In the genomic region with DNA sequence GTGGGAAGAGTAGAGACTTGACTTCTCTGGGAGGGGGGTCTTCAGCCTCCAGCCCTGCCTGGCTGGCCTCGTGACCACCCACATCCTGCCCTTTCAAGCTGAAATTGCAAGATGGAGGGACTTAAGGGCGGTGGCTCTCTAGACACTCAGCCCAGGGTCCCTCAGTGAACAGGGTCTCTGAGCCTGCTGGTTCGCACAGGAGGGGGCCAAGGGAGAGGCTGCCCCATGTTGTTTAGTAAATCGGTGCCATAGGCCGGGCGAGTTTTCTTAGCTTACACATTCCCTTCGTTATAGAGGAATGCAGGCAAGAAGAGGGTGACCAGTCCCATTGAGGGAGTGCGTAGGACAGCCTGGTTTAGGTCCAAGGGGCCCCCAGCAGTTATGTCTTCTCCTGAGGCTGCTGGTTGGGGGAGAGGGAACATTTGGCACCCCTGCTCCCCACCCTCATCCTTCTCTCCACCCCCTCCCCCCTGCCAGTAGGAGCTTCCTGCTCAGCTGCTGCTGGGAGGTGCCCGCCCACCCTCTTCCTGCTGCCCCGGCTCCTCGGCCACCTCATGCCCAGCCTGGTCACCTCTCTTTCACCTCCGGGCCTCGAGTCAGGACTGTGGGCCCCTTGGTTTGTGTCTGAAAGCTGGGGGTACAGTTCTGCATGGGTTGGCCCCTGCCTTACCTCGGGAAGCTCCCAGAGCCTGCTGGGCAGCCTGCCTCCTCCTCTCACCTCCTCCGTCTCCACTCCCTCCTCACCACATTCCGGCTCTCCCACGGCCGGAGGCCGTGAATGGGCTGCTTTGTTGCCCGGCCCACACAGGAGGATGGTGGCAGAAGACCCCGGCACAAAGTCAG, we compare ENCODE assay signal across 8 cellular contexts. TPM values are rescaled to one million over a fixed set of nuclear protein-coding genes. Genes with fewer than 3 reads are reported as not detected.
DNase-seq lines count a peak whose midpoint lies in the region; ATAC-seq, FAIRE-seq and TF ChIP-seq lines count a peak whose summit lies in the region.

No MANE protein-coding gene starts in this region.

- FAIRE-seq in A549 (lab: Jason Lieb, UNC) = no peak

- TF ChIP-seq POLR2A in A549 (IDR thresholded peaks at IDR 0.05; ENCODE audit: low read length) = no peak

- H3K27ac ChIP-seq in A549 (peak overlapping the region in 1 of 2 experiments; percentile 55; a peak in 3 of 6 replicates), HUES48 (ENCODE audit: low read depth, low read length) (peak overlapping the region; percentile 11), mesodermal cell (ENCODE audit: low read depth, low read length, severe bottlenecking) (peak overlapping the region; percentile 81)

- peaks cover 51% of the 10 kb centered on the region for H3K4me1 ChIP-seq in A549
- 0 out of 2 replicates have a peak, but pooled peaks cover 6% of the 10 kb centered on the region for H3K4me1 ChIP-seq in HUES48 (ENCODE audit: control insufficient read depth, insufficient read depth, low read length)
- H3K4me1 ChIP-seq in mesodermal cell (ENCODE audit: control insufficient read depth, insufficient read depth, low read length, poor library complexity, severe bottlenecking) = peaks cover 45% of the 10 kb centered on the region

- no peak for TF ChIP-seq RAD21 in A549 (conservative IDR thresholded peaks at IDR 0.05 in 1 of 2, IDR thresholded peaks at IDR 0.05 in 1 of 2)

- POLR2A ChIA-PET in A549 (lab: Yijun Ruan, JAX) = interaction anchor here (0.6 to 1.7 kb wide), 3 partner anchors 32 to 39 kb away, joined by 3 to 5 read pairs (median 5); partner anchors contain the start of gene NEAT1

- peak overlapping the region; percentile 79; the same call in 1 of the 3 replicates for H3K4me2 ChIP-seq in A549

- WGBS in A549 (ENCODE audit: missing lambda C conversion rate) = 81% methylated on average over 21 of the region's 21 CpGs
- 67 to 68% methylated on average over 10 of the region's 21 CpGs for WGBS in mesodermal cell (ENCODE audit: insufficient coverage in 2 of 2), 2 experiments

- TF ChIP-seq CTCF in A549 (IDR thresholded peaks at IDR 0.05) (no peak), cardiac fibroblast (IDR thresholded peaks at IDR 0.05; ENCODE audit: low read depth, low read length) (no peak)

- DNase-seq in A549 (ENCODE audit: low read depth in 1 of 2, low spot score in 1 of 2) (no peak), cardiac fibroblast (ENCODE audit: low read depth in 2 of 2) (peak in 1 of 2 donors; percentile 45), NCI-H1092 (lab: John Stamatoyannopoulos, UW) (no peak), NCI-H1436 treated with DMSO at 0.1 percent for 48 hours (lab: John Stamatoyannopoulos, UW) (no peak)
- DNase-seq in activated T-cell treated with anti-CD3 and anti-CD28 coated beads, Interleukin-2, amount 50 U/mL, for 1 hour = no peak

- no peaks in the 10 kb centered on the region for H3K27me3 ChIP-seq in HUES48 (ENCODE audit: control insufficient read depth, insufficient read depth, low read length)

- CTCF ChIA-PET in A549 (lab: Yijun Ruan, JAX) = interaction anchor here (0.9 to 14.2 kb wide), 7 partner anchors 9 to 166 kb away, joined by 3 to 208 read pairs (median 3); partner anchors contain the start of gene NEAT1

- H3K9me3 ChIP-seq in A549 (no peaks in the 10 kb centered on the region), HUES48 (ENCODE audit: control insufficient read depth, insufficient read depth, low read length) (no peaks in the 10 kb centered on the region), mesodermal cell (ENCODE audit: control insufficient read depth, low read length) (no peaks in the 10 kb centered on the region)

- no peak overlapping the region for H3K9ac ChIP-seq in HUES48 (ENCODE audit: low read depth, low read length)

- H3K4me3 ChIP-seq in A549 (no peak overlapping the region), HUES48 (ENCODE audit: low read depth, low read length) (no peak overlapping the region), cardiac fibroblast (replicated peaks in 1 of 2; ENCODE audit: low read depth in 2 of 2, low read length in 2 of 2) (peak overlapping the region; percentile 18 to 21), mesodermal cell (ENCODE audit: extremely low read depth, insufficient read depth, low read length, poor library complexity, severe bottlenecking) (peak overlapping the region; percentile 86)

- ATAC-seq in A549 (no peak), HG02623 (IDR thresholded peaks at IDR 0.05; ENCODE audit: unreplicated experiment) (no peak)

- no peak for TF ChIP-seq EP300 in A549 (IDR thresholded peaks at IDR 0.05)

- H3K36me3 ChIP-seq in HUES48 (ENCODE audit: control insufficient read depth, insufficient read depth, low read length) = peaks cover 7% of the 10 kb centered on the region; the same call in 1 of the 2 replicates
- H3K36me3 ChIP-seq in mesodermal cell (ENCODE audit: control insufficient read depth, insufficient read depth, low read length) = peaks cover 68% of the 10 kb centered on the region

TF ChIP-seq in A549, 52 proteins besides CTCF, POLR2A, EP300 and RAD21:
- no peak for TF ChIP-seq HOXB13 (CRISPR knock-in tag; IDR thresholded peaks at IDR 0.05; ENCODE audit: low read depth)
- TF ChIP-seq ELK1 (IDR thresholded peaks at IDR 0.05; ENCODE audit: low read depth, low read length) = no peak
- TF ChIP-seq JUN (IDR thresholded peaks at IDR 0.05) = no peak
- no peak for TF ChIP-seq SREBF2 (IDR thresholded peaks at IDR 0.05)
- TF ChIP-seq CBX2 (IDR thresholded peaks at IDR 0.05; ENCODE audit: borderline replicate concordance, low read depth) = no peak
- TF ChIP-seq EHMT2 (IDR thresholded peaks at IDR 0.05; ENCODE audit: low read depth) = no peak
- TF ChIP-seq KDM5A (IDR thresholded peaks at IDR 0.05) = no peak
- no peak for TF ChIP-seq EHF (CRISPR knock-in tag; IDR thresholded peaks at IDR 0.05)
- no peak for TF ChIP-seq POLR2AphosphoS2 (conservative IDR thresholded peaks at IDR 0.05; ENCODE audit: low read length)

RNA-seq across cellular contexts. Expression of gene FRMD8, which starts 3.9 kb away (rescaled TPM):
- polyA plus RNA-seq in A549 (2011; rRNA removed) (12.2 and 12.9 TPM in 2 replicates), A549 (2017; fragmentation: RNase III; extraction: RNeasy Plus Mini Kit Qiagen cat#74134 plus additional on column Dnase treatment) (16.5 to 20.0 TPM (median 17.4 TPM) in 3 replicates)
- 30.5 and 36.6 TPM in 2 replicates for polyA plus RNA-seq in A549 (2012; cell fraction: cytosol; rRNA removed)
- polyA plus RNA-seq in A549 (2012; cell fraction: nucleus; rRNA removed) = 46.7 and 62.2 TPM in 2 replicates
- 12.1 and 14.5 TPM in 2 replicates for polyA minus RNA-seq in A549 (2011; rRNA and poly(A)+ RNA removed)
- 58.2 TPM for polyA plus RNA-seq in mesodermal cell (2013, experiment 1 of 2)
- 48.4 TPM for polyA plus RNA-seq in mesodermal cell (2013, experiment 2 of 2)

RNA-seq across cellular contexts. Expression of gene SLC25A45, which starts 7.9 kb away (rescaled TPM):
- polyA plus RNA-seq in A549 (2011; rRNA removed) (3.1 and 4.9 TPM in 2 replicates), A549 (2017; fragmentation: RNase III; extraction: RNeasy Plus Mini Kit Qiagen cat#74134 plus additional on column Dnase treatment) (7.9 to 8.6 TPM (median 8.1 TPM) in 3 replicates)
- polyA plus RNA-seq in A549 (2012; cell fraction: cytosol; rRNA removed) = 3.1 and 4.9 TPM in 2 replicates
- 12.5 and 14.9 TPM in 2 replicates for polyA plus RNA-seq in A549 (2012; cell fraction: nucleus; rRNA removed)
- 7.0 and 9.0 TPM in 2 replicates for polyA minus RNA-seq in A549 (2011; rRNA and poly(A)+ RNA removed)
- polyA plus RNA-seq in mesodermal cell (2013, experiment 1 of 2) = 2.9 TPM
- polyA plus RNA-seq in mesodermal cell (2013, experiment 2 of 2) = 2.6 TPM

RNA-seq across cellular contexts. Expression of gene NEAT1, which starts 32.3 kb away (rescaled TPM):
- polyA plus RNA-seq in A549 (2011; rRNA removed) (181 and 314 TPM in 2 replicates), A549 (2017; fragmentation: RNase III; extraction: RNeasy Plus Mini Kit Qiagen cat#74134 plus additional on column Dnase treatment) (1,009 to 1,407 TPM (median 1,223 TPM) in 3 replicates)
- polyA plus RNA-seq in A549 (2012; cell fraction: cytosol; rRNA removed) = 137 and 155 TPM in 2 replicates
- polyA plus RNA-seq in A549 (2012; cell fraction: nucleus; rRNA removed) = 406 and 691 TPM in 2 replicates
- 160 and 161 TPM in 2 replicates for polyA minus RNA-seq in A549 (2011; rRNA and poly(A)+ RNA removed)
- 32.4 TPM for polyA plus RNA-seq in mesodermal cell (2013, experiment 1 of 2)
- 28.8 TPM for polyA plus RNA-seq in mesodermal cell (2013, experiment 2 of 2)

RNA-seq across cellular contexts. Expression of gene TIGD3, which starts 35.8 kb away (rescaled TPM):
- polyA plus RNA-seq in A549 (2011; rRNA removed) (0.30 and 0.37 TPM in 2 replicates), A549 (2017; fragmentation: RNase III; extraction: RNeasy Plus Mini Kit Qiagen cat#74134 plus additional on column Dnase treatment) (0.54 to 0.71 TPM (median 0.66 TPM) in 3 replicates)
- polyA plus RNA-seq in A549 (2012; cell fraction: cytosol; rRNA removed) = 0.48 and 0.73 TPM in 2 replicates
- 1.2 and 1.3 TPM in 2 replicates for polyA plus RNA-seq in A549 (2012; cell fraction: nucleus; rRNA removed)
- 0.15 and 0.29 TPM in 2 replicates for polyA minus RNA-seq in A549 (2011; rRNA and poly(A)+ RNA removed)
- polyA plus RNA-seq in mesodermal cell (2013, experiment 1 of 2) = 0.81 TPM
- polyA plus RNA-seq in mesodermal cell (2013, experiment 2 of 2) = 0.40 TPM

RNA-seq across cellular contexts. Expression of gene DPF2, which starts 56.7 kb away (rescaled TPM):
- polyA plus RNA-seq in A549 (2011; rRNA removed) (35.6 and 36.3 TPM in 2 replicates), A549 (2017; fragmentation: RNase III; extraction: RNeasy Plus Mini Kit Qiagen cat#74134 plus additional on column Dnase treatment) (34.8 to 39.8 TPM (median 35.7 TPM) in 3 replicates)
- polyA plus RNA-seq in A549 (2012; cell fraction: cytosol; rRNA removed) = 41.8 and 42.1 TPM in 2 replicates
- 58.6 and 62.1 TPM in 2 replicates for polyA plus RNA-seq in A549 (2012; cell fraction: nucleus; rRNA removed)
- 45.4 and 46.9 TPM in 2 replicates for polyA minus RNA-seq in A549 (2011; rRNA and poly(A)+ RNA removed)
- 81.1 TPM for polyA plus RNA-seq in mesodermal cell (2013, experiment 1 of 2)
- polyA plus RNA-seq in mesodermal cell (2013, experiment 2 of 2) = 73.7 TPM

Comparison
In these comparisons a context has a peak if more than half of its experiments do, and no peak if none do; other contexts are left out.
1. H3K4me3 ChIP-seq: peak in cardiac fibroblast (2 of 2) and mesodermal cell (single experiment); none in A549 (single experiment) and HUES48 (single experiment).